ENCODE assay signal across 17 cellular contexts in the genomic region with DNA sequence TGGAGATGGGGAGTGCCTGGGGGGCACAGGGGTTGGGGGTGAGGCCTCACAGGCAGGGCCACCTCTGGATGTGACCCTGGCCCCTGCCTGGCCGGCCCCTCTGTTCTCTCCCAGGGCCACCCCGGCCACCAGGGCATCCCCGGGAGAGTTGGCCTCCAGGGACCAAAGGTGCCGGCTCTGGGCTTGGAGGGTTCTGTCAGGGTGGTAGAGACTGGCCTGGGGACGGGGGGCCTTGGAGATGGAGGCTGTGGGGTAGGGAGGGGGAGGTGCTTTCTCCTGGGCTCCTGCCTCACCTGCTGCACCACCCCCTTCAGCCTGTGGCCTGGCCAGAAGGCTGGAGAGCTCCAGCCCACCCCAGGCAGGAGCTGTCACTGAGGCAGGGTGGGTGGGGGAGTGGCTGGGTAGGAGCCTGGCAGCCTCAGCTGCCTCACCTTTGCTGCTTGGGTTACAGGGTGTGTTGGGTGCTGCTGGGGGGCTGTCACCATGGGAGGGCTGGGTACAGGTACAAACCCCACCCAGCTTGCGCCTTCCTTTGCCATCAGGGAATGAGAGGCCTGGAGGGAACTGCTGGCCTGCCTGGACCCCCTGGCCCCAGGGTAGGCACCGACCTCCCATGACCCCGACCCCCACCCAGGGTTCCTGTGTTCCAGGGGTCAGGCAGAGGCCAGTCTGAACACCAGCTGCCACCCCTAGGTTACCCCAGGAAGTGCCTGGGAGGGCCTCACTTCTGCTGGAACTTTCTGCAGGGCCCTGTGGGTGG. TPM values are rescaled to one million over a fixed set of nuclear protein-coding genes. Genes with fewer than 3 reads are reported as not detected.
DNase-seq lines count a peak whose midpoint lies in the region; ATAC-seq and TF ChIP-seq lines count a peak whose summit lies in the region.
"Had no signal": no experiment of that assay in that cellular context is flagged by ENCODE, and none has a peak within 500 bp of the region (broad histone marks: within the 10 kb centered on the region; RNA-seq: fewer than 3 reads in every experiment).

No MANE protein-coding gene starts in this region.

- no peaks in the 10 kb centered on the region for H3K9me3 Mint-ChIP-seq in T-cell
- H3K9me3 Mint-ChIP-seq: H9 had no signal

- no peak overlapping the region for H2BK120ac ChIP-seq in neuronal stem cell (ENCODE audit: low read depth, low read length)

- H3K36me3 Mint-ChIP-seq in T-cell, result no peaks in the 10 kb centered on the region

- no peak overlapping the region for H3K18ac ChIP-seq in neuronal stem cell (ENCODE audit: low read length)

- no peaks in the 10 kb centered on the region for H4K20me1 ChIP-seq in BLaER1

- no TSS peak for BruUV-seq in A673 (replicated peaks; lab: Mats Ljungman, UMichigan)

- no peaks in the 10 kb centered on the region for H3K9me3 ChIP-seq in A673 (ENCODE audit: low read depth, low read length, poor library complexity, severe bottlenecking)
- no peaks in the 10 kb centered on the region for H3K9me3 ChIP-seq in BLaER1
- H3K9me3 ChIP-seq in neuronal stem cell (replicated peaks in 1 of 2; ENCODE audit: control insufficient read depth in 2 of 2, insufficient read depth in 1 of 2, low read depth in 1 of 2, low read length in 2 of 2), result no peaks in the 10 kb centered on the region

- WGBS in neuronal stem cell (ENCODE audit: extremely low coverage in 2 of 2, insufficient read length in 2 of 2, insufficient replicate concordance in 1 of 2), 2 donors, result no CpG with 5 or more reads among the region's 8 CpGs

- ATAC-seq in T-cell (replicated peaks in 1 of 4) (no peak), GM21367 (IDR thresholded peaks at IDR 0.05; ENCODE audit: unreplicated experiment) (no peak), GM18519 (IDR thresholded peaks at IDR 0.05; ENCODE audit: low FRiP score, unreplicated experiment) (no peak)

- no peak overlapping the region for H3K4ac ChIP-seq in neuronal stem cell (ENCODE audit: low read length)

- no peak overlapping the region for H2BK12ac ChIP-seq in neuronal stem cell (ENCODE audit: low read length)

- H3K23ac ChIP-seq in neuronal stem cell (ENCODE audit: low read depth, low read length, poor library complexity), result peak overlapping the region; percentile 52

- H3K4me1 Mint-ChIP-seq in T-cell, result peaks cover 0 to 5% (median 2%) of the 10 kb centered on the region in 3 donors

- H4K91ac ChIP-seq in neuronal stem cell (ENCODE audit: low read depth, low read length, poor library complexity), result no peak overlapping the region

- intact Hi-C loops in A673 (cut with micrococcal nuclease; ENCODE audit: unreplicated experiment), result no loop called here

- peak overlapping the region; percentile 69 for H2AK5ac ChIP-seq in neuronal stem cell (ENCODE audit: low read depth, low read length)

- H3K27ac ChIP-seq in A673 (ENCODE audit: low read depth, low read length, poor library complexity, severe bottlenecking) (peak overlapping the region; percentile 66), BLaER1 (peak overlapping the region; percentile 82), neuronal stem cell (replicated peaks; ENCODE audit: low read length) (no peak overlapping the region)

- no peak for DNase-seq in A673 (ENCODE audit: low spot score)
- no peak for DNase-seq in T-cell
- no peak for DNase-seq in neuronal stem cell (ENCODE audit: low spot score)
- no peak for DNase-seq in stimulated activated CD4-positive, alpha-beta T cell treated with anti-CD3 and anti-CD28 coated beads, Interleukin-12 subunit alpha, Interleukin-12 subunit beta, amount 100 ng/mL, for 4 hours
- DNase-seq: H9, IMR-90, NCI-H1417, NCI-H2029 treated with DMSO at 0.1 percent for 48 hours, NCI-H524 had no signal

- POLR2A ChIA-PET in A673 (lab: Charles Lee; ENCODE audit: low non-redundant PET), result no interaction called here
- POLR2A ChIA-PET in T-cell (lab: Charles Lee), result no interaction called here

- no peak overlapping the region for H3K4me3 Mint-ChIP-seq in T-cell
- H3K4me3 Mint-ChIP-seq: H9 had no signal

- H3K9ac ChIP-seq in BLaER1 (no peak overlapping the region), neuronal stem cell (ENCODE audit: low read depth, low read length, poor library complexity) (no peak overlapping the region)

- peaks cover 2% of the 10 kb centered on the region for H3K79me1 ChIP-seq in neuronal stem cell (ENCODE audit: low read depth, low read length)

- H3K27me3 ChIP-seq in A673 (replicated peaks; ENCODE audit: insufficient read depth, low read depth, low read length, poor library complexity) (no peaks in the 10 kb centered on the region), BLaER1 (no peaks in the 10 kb centered on the region), neuronal stem cell (ENCODE audit: control insufficient read depth in 3 of 3, insufficient read depth in 3 of 3, low read depth in 1 of 3, low read length in 3 of 3) (peaks cover 0 to 19% (median 0%) of the 10 kb centered on the region in 3 experiments)

- no peak for TF ChIP-seq CTCF in A673 (conservative IDR thresholded peaks at IDR 0.05; ENCODE audit: low read depth, low read length)

- H3K27ac Mint-ChIP-seq in T-cell, result peak overlapping the region; percentile 67 to 76
- H3K27ac Mint-ChIP-seq: H9 had no signal

- peak overlapping the region; percentile 13 for H2BK5ac ChIP-seq in neuronal stem cell (ENCODE audit: low read length)

- no peak overlapping the region for H4K8ac ChIP-seq in neuronal stem cell (ENCODE audit: low read depth, low read length)

- H2AFZ ChIP-seq in neuronal stem cell (ENCODE audit: low read length), result no peak overlapping the region

- H3K27me3 Mint-ChIP-seq in T-cell, result peaks cover 4 to 6% of the 10 kb centered on the region in 2 donors

- H2BK15ac ChIP-seq in neuronal stem cell (ENCODE audit: low read length), result peak overlapping the region; percentile 88

- H3K4me2 ChIP-seq in BLaER1 (peak overlapping the region; percentile 85), neuronal stem cell (ENCODE audit: insufficient read depth, low read length, poor library complexity, severe bottlenecking) (no peak overlapping the region)

- H3K4me3 ChIP-seq in A673 (ENCODE audit: low read depth, low read length, poor library complexity, severe bottlenecking), result no peak overlapping the region
- H3K4me3 ChIP-seq in BLaER1, result no peak overlapping the region
- no peak overlapping the region for H3K4me3 ChIP-seq in neuronal stem cell (ENCODE audit: low read length in 2 of 2)

- CTCF ChIA-PET in A673 (lab: Charles Lee), result no interaction called here
- CTCF ChIA-PET in T-cell (lab: Charles Lee), result no interaction called here

- H3K36me3 ChIP-seq in A673 (ENCODE audit: insufficient read depth, low read length, poor library complexity, severe bottlenecking) (no peaks in the 10 kb centered on the region), BLaER1 (no peaks in the 10 kb centered on the region), neuronal stem cell (replicated peaks in 1 of 2; ENCODE audit: control insufficient read depth in 2 of 2, insufficient read depth in 2 of 2, low read length in 2 of 2) (no peaks in the 10 kb centered on the region)

- no peak overlapping the region for H3K14ac ChIP-seq in neuronal stem cell (ENCODE audit: low read length)

- H3K4me1 ChIP-seq in A673 (ENCODE audit: insufficient read depth, low read length, poor library complexity, severe bottlenecking), result no peaks in the 10 kb centered on the region
- H3K4me1 ChIP-seq in BLaER1, result peaks cover 28% of the 10 kb centered on the region
- H3K4me1 ChIP-seq in neuronal stem cell (ENCODE audit: control insufficient read depth in 2 of 2, insufficient read depth in 1 of 2, low read depth in 1 of 2, low read length in 2 of 2), result peaks cover 7 to 11% of the 10 kb centered on the region in 2 donors

RNA-seq across cellular contexts. Expression of a gene that starts 32.7 kb away (rescaled TPM):
- total RNA-seq in A673 (2021) (not detected in 2 replicates), T-cell (under 1 TPM in 3 of 5 donors, not detected in 2; 0.16 to 0.35 (median 0.23) TPM)
- polyA plus RNA-seq in neuronal stem cell (2013, experiment 1 of 2), result 0.13 TPM
- 0.08 TPM for polyA plus RNA-seq in neuronal stem cell (2013, experiment 2 of 2)
- total RNA-seq: IMR-90, RPMI7951, SK-MEL-5 had no signal
- polyA plus RNA-seq: AG04450, BJ, IMR-90 had no signal

RNA-seq across cellular contexts. Expression of a gene that starts 35.4 kb away (rescaled TPM):
- total RNA-seq in A673 (2021) (0.26 and 1.6 TPM in 2 replicates), T-cell (not detected)
- polyA plus RNA-seq in neuronal stem cell (2013, experiment 1 of 2), result 0.29 TPM
- 0.19 TPM for polyA plus RNA-seq in neuronal stem cell (2013, experiment 2 of 2)
- total RNA-seq: IMR-90, LHCN-M2, RPMI7951, SK-MEL-5 had no signal
- polyA plus RNA-seq: AG04450, BJ, IMR-90 had no signal

RNA-seq across cellular contexts. Expression of a gene that starts 53.1 kb away (rescaled TPM):
- 90.4 and 101 TPM in 2 replicates for total RNA-seq in A673 (2021)
- total RNA-seq in T-cell, result 100 to 1,000 TPM; 109 to 129 (median 122) TPM
- 60.7 TPM for polyA plus RNA-seq in neuronal stem cell (2013, experiment 1 of 2)
- polyA plus RNA-seq in neuronal stem cell (2013, experiment 2 of 2), result 56.3 TPM
